19 cellular contexts compared by ENCODE assay signal in the genomic region with DNA sequence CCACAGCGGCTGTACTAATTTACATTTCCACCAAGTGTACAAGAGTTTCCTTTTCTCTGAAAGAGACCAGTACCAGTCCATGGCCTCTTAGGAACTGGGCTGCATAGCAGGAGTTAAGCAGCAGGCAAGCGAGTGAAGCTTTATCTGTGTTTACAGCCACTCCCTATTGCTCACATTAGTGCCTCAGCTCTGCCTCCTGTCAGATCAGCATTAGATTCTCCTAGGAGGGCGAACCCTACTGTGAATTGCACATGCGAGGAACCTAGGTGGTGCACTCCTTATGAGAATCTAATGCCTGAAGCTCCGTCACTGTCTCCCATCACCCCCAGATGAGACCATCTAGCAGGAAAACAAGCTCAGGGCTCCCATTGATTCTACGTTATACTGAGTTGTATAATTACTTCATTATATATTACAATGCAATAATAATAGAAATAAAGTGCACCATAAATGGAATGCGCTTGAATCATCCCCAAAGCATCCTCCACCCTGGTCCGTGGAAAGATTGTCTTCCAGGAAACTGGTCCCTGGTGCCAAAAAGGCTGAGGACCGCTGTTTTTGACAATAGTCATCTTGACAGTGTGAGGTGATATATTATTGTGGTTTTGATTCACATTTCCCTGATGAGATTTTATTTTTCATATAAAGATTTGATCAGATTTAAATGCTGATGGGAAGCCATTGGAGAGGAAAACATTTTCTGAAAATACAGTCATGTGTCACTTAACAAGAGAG.
"Had no signal": no experiment of that assay in that cellular context is flagged by ENCODE, and none has a peak within 500 bp of the region (broad histone marks: within the 10 kb centered on the region; RNA-seq: fewer than 3 reads in every experiment).

No MANE protein-coding gene starts in this region.

- H3K4me1 ChIP-seq: parathyroid adenoma, vagina had no signal

- ATAC-seq: activated naive CD8-positive, alpha-beta T cell treated with anti-CD3 and anti-CD28 coated beads, Interleukin-2, amount 50 U/mL, for 24 hours; left lobe of liver; naive thymus-derived CD4-positive, alpha-beta T cell had no signal

- DNase-seq: activated B cell treated with CpG ODN at 0.5 μM for 24 hours; activated CD4-positive, alpha-beta T cell treated with anti-CD3 and anti-CD28 coated beads for 48 hours; activated naive CD4-positive, alpha-beta T cell treated with anti-CD3 and anti-CD28 coated beads for 36 hours; activated naive CD8-positive, alpha-beta T cell treated with anti-CD3 and anti-CD28 coated beads, Interleukin-2, amount 50 U/mL, for 24 hours; dorsolateral prefrontal cortex; endodermal cell; erythroblast; mammary epithelial cell; naive thymus-derived CD4-positive, alpha-beta T cell; stimulated activated CD4-positive, alpha-beta T cell treated with anti-CD3 and anti-CD28 coated beads, Interleukin-4, amount 100 ng/mL, for 24 hours; stimulated activated naive CD4-positive, alpha-beta T cell treated with Interleukin-2 at 50 U/mL for 16 hours; substantia nigra; T-helper 1 cell had no signal

- H3K27me3 ChIP-seq: cardiac muscle cell, neutrophil, tibial nerve, vagina had no signal

- H2AFZ ChIP-seq: parathyroid adenoma had no signal

- H3K27me3 Mint-ChIP-seq: activated B cell treated with CpG ODN at 0.5 μM for 24 hours; activated naive CD8-positive, alpha-beta T cell treated with anti-CD3 and anti-CD28 coated beads, Interleukin-2, amount 50 U/mL, for 24 hours; naive thymus-derived CD4-positive, alpha-beta T cell had no signal

- H3K27ac Mint-ChIP-seq: activated B cell treated with CpG ODN at 0.5 μM for 24 hours; activated naive CD4-positive, alpha-beta T cell treated with anti-CD3 and anti-CD28 coated beads for 36 hours; activated naive CD8-positive, alpha-beta T cell treated with anti-CD3 and anti-CD28 coated beads, Interleukin-2, amount 50 U/mL, for 24 hours; endodermal cell; naive thymus-derived CD4-positive, alpha-beta T cell had no signal

- H3K9me3 ChIP-seq: neutrophil, vagina had no signal

- H3K79me2 ChIP-seq: parathyroid adenoma had no signal

- H3K9me3 Mint-ChIP-seq: activated B cell treated with CpG ODN at 0.5 μM for 24 hours; activated naive CD4-positive, alpha-beta T cell treated with anti-CD3 and anti-CD28 coated beads for 36 hours; endodermal cell had no signal

- H3K27ac ChIP-seq: cardiac muscle cell, dorsolateral prefrontal cortex, neutrophil, parathyroid adenoma, tibial nerve, vagina had no signal

- H3K4me3 Mint-ChIP-seq: activated B cell treated with CpG ODN at 0.5 μM for 24 hours; activated naive CD4-positive, alpha-beta T cell treated with anti-CD3 and anti-CD28 coated beads for 36 hours; activated naive CD8-positive, alpha-beta T cell treated with anti-CD3 and anti-CD28 coated beads, Interleukin-2, amount 50 U/mL, for 24 hours; endodermal cell; naive thymus-derived CD4-positive, alpha-beta T cell had no signal

- H3K4me3 ChIP-seq: cardiac muscle cell, dorsolateral prefrontal cortex, tibial nerve, vagina had no signal

- H3K36me3 ChIP-seq: cardiac muscle cell, neutrophil, tibial nerve, vagina had no signal
